In genomic region chr1:93349231-93350135, GRCh38 we compare ENCODE assay signal across 10 cellular contexts.
DNase-seq lines count a peak whose midpoint lies in the region; ATAC-seq and TF ChIP-seq lines count a peak whose summit lies in the region.
"Had no signal": no experiment of that assay in that cellular context is flagged by ENCODE, and none has a peak within 500 bp of the region (broad histone marks: within the 10 kb centered on the region; RNA-seq: fewer than 3 reads in every experiment).

No MANE protein-coding gene starts in this region.

- H3K9me2 ChIP-seq in OCI-LY1 (ENCODE audit: low read depth, low read length) = no peaks in the 10 kb centered on the region

- H3K79me2 ChIP-seq in OCI-LY1 (ENCODE audit: insufficient read depth, low read length) = peaks cover 93% of the 10 kb centered on the region
- H3K79me2 ChIP-seq in parathyroid adenoma = peaks cover 27% of the 10 kb centered on the region

- peak overlapping the region; percentile 30 for H3K27ac ChIP-seq in OCI-LY1 (ENCODE audit: low read depth, low read length, poor library complexity, severe bottlenecking)
- no peak overlapping the region for H3K27ac ChIP-seq in duodenal mucosa (ENCODE audit: low read depth, low read length)
- H3K27ac ChIP-seq in parathyroid adenoma = no peak overlapping the region

- DNase-seq in GM12864 (ENCODE audit: low read depth) (no peak), NCI-H748 treated with DMSO at 0.1 percent for 48 hours (lab: John Stamatoyannopoulos, UW) (no peak), UCSD-AML1 (lab: John Stamatoyannopoulos, UW; ENCODE audit: unreplicated experiment) (no peak)
- DNase-seq: SIG-M5 had no signal

- no peaks in the 10 kb centered on the region for H3K9me3 ChIP-seq in OCI-LY1 (ENCODE audit: low read length)
- H3K9me3 ChIP-seq in duodenal mucosa (ENCODE audit: control insufficient read depth in 1 of 2, low read length in 2 of 2) = no peaks in the 10 kb centered on the region
- no peaks in the 10 kb centered on the region for H3K9me3 ChIP-seq in parathyroid adenoma (ENCODE audit: control insufficient read depth, low read length)

- H3K4me3 ChIP-seq in GM12864 (ENCODE audit: low read depth, low read length) (peak overlapping the region; percentile 85), OCI-LY1 (ENCODE audit: low read depth, low read length, poor library complexity, severe bottlenecking) (peak overlapping the region; percentile 94), duodenal mucosa (ENCODE audit: low read depth in 1 of 2, low read length in 2 of 2) (peak overlapping the region; percentile 96 to 97), parathyroid adenoma (ENCODE audit: low read depth, low read length) (no peak overlapping the region)

- H3K27me3 ChIP-seq in OCI-LY1 (ENCODE audit: insufficient read depth, low read length) (no peaks in the 10 kb centered on the region), duodenal mucosa (ENCODE audit: control insufficient read depth in 1 of 2, insufficient read depth in 2 of 2, low read length in 2 of 2) (no peaks in the 10 kb centered on the region), parathyroid adenoma (ENCODE audit: control insufficient read depth, insufficient read depth, low read length) (no peaks in the 10 kb centered on the region)

- H3K9ac ChIP-seq in OCI-LY1 (ENCODE audit: low read length) = peak overlapping the region; percentile 100
- peak overlapping the region in 1 of 2 donors; percentile 92 for H3K9ac ChIP-seq in duodenal mucosa (ENCODE audit: low read depth in 1 of 2, low read length in 2 of 2)
- H3K9ac ChIP-seq in parathyroid adenoma = no peak overlapping the region

- H3K4me2 ChIP-seq in OCI-LY1 (ENCODE audit: low read length) (peak overlapping the region; percentile 97), parathyroid adenoma (ENCODE audit: low read length) (peak overlapping the region; percentile 20)

- H4K20me1 ChIP-seq in OCI-LY1 (ENCODE audit: insufficient read depth, low read length) = peaks cover 10% of the 10 kb centered on the region; the same call in 1 of the 2 replicates

- ATAC-seq in GM19455 (IDR thresholded peaks at IDR 0.05; ENCODE audit: unreplicated experiment) = no peak
- no peak for ATAC-seq in GM19467 (IDR thresholded peaks at IDR 0.05; ENCODE audit: unreplicated experiment)
- ATAC-seq: HCT116 had no signal

- no peaks in the 10 kb centered on the region for H3F3A ChIP-seq in OCI-LY1 (ENCODE audit: insufficient read depth, low read length)

- TF ChIP-seq CTCF in GM12864 (IDR thresholded peaks at IDR 0.05; ENCODE audit: low read depth, low read length, missing control alignments) (no peak), OCI-LY1 (IDR thresholded peaks at IDR 0.05; ENCODE audit: low read length) (no peak), parathyroid adenoma (IDR thresholded peaks at IDR 0.05) (no peak)

- H3K4me1 ChIP-seq in OCI-LY1 (ENCODE audit: insufficient read depth, low read length, severe bottlenecking) (peaks cover 47% of the 10 kb centered on the region), duodenal mucosa (ENCODE audit: control insufficient read depth in 1 of 2, insufficient read depth in 2 of 2, low read length in 2 of 2) (peaks cover 14 to 26% of the 10 kb centered on the region in 2 donors), parathyroid adenoma (no peaks in the 10 kb centered on the region)

- no peak overlapping the region for H2AFZ ChIP-seq in OCI-LY1 (ENCODE audit: low read length)
- H2AFZ ChIP-seq in parathyroid adenoma = no peak overlapping the region

- H3K36me3 ChIP-seq in OCI-LY1 (ENCODE audit: insufficient read depth, low read length) (peaks cover 56% of the 10 kb centered on the region), duodenal mucosa (ENCODE audit: control insufficient read depth in 1 of 2, insufficient read depth in 2 of 2, low read length in 2 of 2) (peaks cover under 1 to 7% of the 10 kb centered on the region in 2 donors), parathyroid adenoma (ENCODE audit: control insufficient read depth, insufficient read depth, low read length) (no peaks in the 10 kb centered on the region)
